In the genomic region with DNA sequence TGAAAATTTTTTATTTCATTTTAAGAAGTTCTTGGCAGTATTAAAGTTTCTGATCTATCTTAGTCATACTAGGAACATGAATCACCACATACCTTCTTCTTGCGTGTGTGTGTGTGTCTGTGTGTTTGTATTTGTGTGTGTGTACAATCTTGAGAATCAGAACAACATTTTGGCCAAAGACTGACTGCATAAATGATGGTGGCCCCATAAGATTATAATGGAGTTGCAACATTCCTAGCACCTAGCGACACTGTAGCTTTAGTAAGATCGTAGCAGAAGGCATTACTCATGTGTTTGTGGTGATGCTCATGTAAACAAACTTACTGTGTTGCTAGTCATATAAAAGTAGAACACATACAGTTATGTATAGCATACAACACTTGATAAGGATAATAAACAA, we compare ENCODE assay signal across 16 cellular contexts.
DNase-seq lines count a peak whose midpoint lies in the region; ATAC-seq, FAIRE-seq and TF ChIP-seq lines count a peak whose summit lies in the region.
"Had no signal": no experiment of that assay in that cellular context is flagged by ENCODE, and none has a peak within 500 bp of the region (broad histone marks: within the 10 kb centered on the region; RNA-seq: fewer than 3 reads in every experiment).

No MANE protein-coding gene starts in this region.

- H3K9me1 ChIP-seq in K562 (ENCODE audit: control insufficient read depth, insufficient read depth, low read length), result no peaks in the 10 kb centered on the region

- CTCF ChIA-PET in activated naive CD4-positive, alpha-beta T cell treated with anti-CD3 and anti-CD28 coated beads for 36 hours (lab: Charles Lee), result interaction anchor here (1.8 kb wide), 1 partner anchor 121 kb away, joined by 3 read pairs; no protein-coding TSS in a partner anchor
- CTCF ChIA-PET in K562 (lab: Yijun Ruan, JAX; ENCODE audit: low intra/inter-chr PET ratio) (no interaction called here), Caco-2 (lab: Charles Lee) (interaction anchor here (0.5 to 1.0 kb wide), 2 partner anchors 121 to 293 kb away, joined by 3 read pairs; no protein-coding TSS in a partner anchor)

- H3K9me3 ChIP-seq in K562 (replicated peaks; ENCODE audit: control insufficient read depth, insufficient read depth, low read depth, low read length), result no peaks in the 10 kb centered on the region; the same call in 1 of the 2 replicates
- no peaks in the 10 kb centered on the region for H3K9me3 ChIP-seq in smooth muscle cell (replicated peaks; ENCODE audit: low read depth)
- H3K9me3 ChIP-seq in Caco-2, result no peaks in the 10 kb centered on the region
- H3K9me3 ChIP-seq: left lung, psoas muscle had no signal

- POLR2A ChIA-PET in K562 (lab: Yijun Ruan, JAX) (no interaction called here), Caco-2 (lab: Charles Lee) (no interaction called here)

- no peaks in the 10 kb centered on the region for H3K27me3 ChIP-seq in K562 (ENCODE audit: control insufficient read depth in 2 of 2, insufficient read depth in 2 of 2, low read length in 2 of 2)
- no peaks in the 10 kb centered on the region for H3K27me3 ChIP-seq in smooth muscle cell (ENCODE audit: low read depth)
- H3K27me3 ChIP-seq in Caco-2 (replicated peaks; ENCODE audit: control insufficient read depth, insufficient read depth, low read length), result no peaks in the 10 kb centered on the region
- H3K27me3 ChIP-seq: left lung had no signal

- ATAC-seq in HG03095 (IDR thresholded peaks at IDR 0.05; ENCODE audit: unreplicated experiment), result peak; percentile 13
- no peak for ATAC-seq in K562
- no peak for ATAC-seq in HG02678 (IDR thresholded peaks at IDR 0.05; ENCODE audit: unreplicated experiment)
- ATAC-seq: left lung, psoas muscle had no signal

- no peaks in the 10 kb centered on the region for H3K36me3 Mint-ChIP-seq in activated naive CD4-positive, alpha-beta T cell treated with anti-CD3 and anti-CD28 coated beads for 36 hours (ENCODE audit: low read depth)
- no peaks in the 10 kb centered on the region for H3K36me3 Mint-ChIP-seq in Caco-2 (ENCODE audit: insufficient read depth, unreplicated experiment)
- H3K36me3 Mint-ChIP-seq: naive B cell had no signal

- H3K4me3 ChIP-seq in K562, result no peak overlapping the region
- H3K4me3 ChIP-seq in smooth muscle cell, result no peak overlapping the region
- no peak overlapping the region for H3K4me3 ChIP-seq in Caco-2 (ENCODE audit: low read depth, low read length)
- H3K4me3 ChIP-seq: left lung, psoas muscle had no signal

- no peak overlapping the region for H3K4me3 Mint-ChIP-seq in activated naive CD4-positive, alpha-beta T cell treated with anti-CD3 and anti-CD28 coated beads for 36 hours
- H3K4me3 Mint-ChIP-seq in Caco-2 (ENCODE audit: unreplicated experiment), result no peak overlapping the region
- H3K4me3 Mint-ChIP-seq: H9, naive B cell had no signal

- no peaks in the 10 kb centered on the region for H3K79me2 ChIP-seq in K562 (ENCODE audit: control insufficient read depth, insufficient read depth, low read length)
- H3K79me2 ChIP-seq in smooth muscle cell (ENCODE audit: low read depth), result no peaks in the 10 kb centered on the region

- no peaks in the 10 kb centered on the region for H4K20me1 ChIP-seq in K562 (replicated peaks; ENCODE audit: control insufficient read depth, insufficient read depth, low read length)
- H4K20me1 ChIP-seq in smooth muscle cell (ENCODE audit: low read depth), result no peaks in the 10 kb centered on the region

- H3K4me1 Mint-ChIP-seq in activated naive CD4-positive, alpha-beta T cell treated with anti-CD3 and anti-CD28 coated beads for 36 hours (ENCODE audit: low read depth), result peaks cover 18% of the 10 kb centered on the region
- no peaks in the 10 kb centered on the region for H3K4me1 Mint-ChIP-seq in Caco-2 (ENCODE audit: low read depth, unreplicated experiment)

- intact Hi-C loops in activated naive CD4-positive, alpha-beta T cell treated with anti-CD3 and anti-CD28 coated beads for 36 hours (cut with micrococcal nuclease), result loop anchor here (1.0 to 5.0 kb wide), 2 partner anchors 28 to 352 kb away; a partner anchor contains a TSS
- intact Hi-C loops in K562 (cut with micrococcal nuclease) (no loop called here), Caco-2 (cut with micrococcal nuclease; ENCODE audit: unreplicated experiment) (no loop called here)

- TF ChIP-seq EP300 in K562 (IDR thresholded peaks at IDR 0.05; ENCODE audit: low read length), result no peak

- BruUV-seq in K562 (replicated peaks; lab: Mats Ljungman, UMichigan) (no TSS peak), Caco-2 (replicated peaks; lab: Mats Ljungman, UMichigan) (no TSS peak)

- H3K9me3 Mint-ChIP-seq in activated naive CD4-positive, alpha-beta T cell treated with anti-CD3 and anti-CD28 coated beads for 36 hours, result no peaks in the 10 kb centered on the region
- peaks cover 9% of the 10 kb centered on the region for H3K9me3 Mint-ChIP-seq in Caco-2 (ENCODE audit: unreplicated experiment)
- H3K9me3 Mint-ChIP-seq: H9 had no signal

- H2AFZ ChIP-seq in K562 (ENCODE audit: low read depth, low read length) (peak overlapping the region; percentile 43; the same call in 1 of the 2 replicates), smooth muscle cell (ENCODE audit: low read depth) (no peak overlapping the region)

- DNase-seq in activated naive CD4-positive, alpha-beta T cell treated with anti-CD3 and anti-CD28 coated beads for 36 hours, result no peak
- no peak for DNase-seq in activated naive CD4-positive, alpha-beta T cell treated with Interleukin-2 at 50 U/mL for 16 hours
- DNase-seq in K562 (ENCODE audit: extremely low read depth in 1 of 4, low spot score in 3 of 4), result no peak
- DNase-seq in smooth muscle cell (lab: John Stamatoyannopoulos, UW; ENCODE audit: unreplicated experiment), result no peak
- DNase-seq in Caco-2, result no peak
- DNase-seq in stimulated activated CD4-positive, alpha-beta T cell treated with anti-CD3 and anti-CD28 coated beads, Interleukin-2, amount 100 ng/mL, for 24 hours, result no peak
- DNase-seq: activated T-cell treated with anti-CD3 and anti-CD28 coated beads, Interleukin-2, amount 50 U/mL, for 48 hours; DMS 273 treated with DMSO at 0.1 percent for 48 hours; H9; left lung; naive B cell; NCI-H1436 treated with DMSO at 0.1 percent for 48 hours; NCI-H510A treated with DMSO at 0.1 percent for 48 hours; psoas muscle had no signal

- H3K27ac Mint-ChIP-seq in activated naive CD4-positive, alpha-beta T cell treated with anti-CD3 and anti-CD28 coated beads for 36 hours, result peak overlapping the region; percentile 14
- no peak overlapping the region for H3K27ac Mint-ChIP-seq in Caco-2 (ENCODE audit: unreplicated experiment)
- H3K27ac Mint-ChIP-seq: H9, naive B cell had no signal

- peaks cover 12% of the 10 kb centered on the region for H3F3A ChIP-seq in smooth muscle cell (ENCODE audit: low read depth)

- no peaks in the 10 kb centered on the region for H3K36me3 ChIP-seq in K562 (ENCODE audit: control insufficient read depth, insufficient read depth, low read length)
- H3K36me3 ChIP-seq in smooth muscle cell (ENCODE audit: low read depth), result no peaks in the 10 kb centered on the region
- H3K36me3 ChIP-seq in Caco-2 (ENCODE audit: control insufficient read depth, insufficient read depth, low read length), result no peaks in the 10 kb centered on the region
- H3K36me3 ChIP-seq: left lung had no signal

- H3K4me1 ChIP-seq in K562 (replicated peaks in 1 of 2; ENCODE audit: control insufficient read depth in 2 of 2, insufficient read depth in 2 of 2, low read length in 2 of 2), result no peaks in the 10 kb centered on the region
- peaks cover 26% of the 10 kb centered on the region for H3K4me1 ChIP-seq in smooth muscle cell (ENCODE audit: low read depth)
- no peaks in the 10 kb centered on the region for H3K4me1 ChIP-seq in Caco-2
- H3K4me1 ChIP-seq: left lung, psoas muscle had no signal

- no peak overlapping the region for H3K27ac ChIP-seq in K562 (ENCODE audit: extremely low read depth, low read depth, low read length)
- peak overlapping the region; percentile 98 for H3K27ac ChIP-seq in smooth muscle cell (ENCODE audit: low read depth)
- H3K27ac ChIP-seq: left lung, psoas muscle had no signal

- TF ChIP-seq RAD21 in K562 (CRISPR knock-in tag; conservative IDR thresholded peaks at IDR 0.05 in 1 of 2, IDR thresholded peaks at IDR 0.05 in 1 of 2), result no peak

- TF ChIP-seq POLR2A in K562 (conservative IDR thresholded peaks at IDR 0.05), result no peak

- H3K27me3 Mint-ChIP-seq in activated naive CD4-positive, alpha-beta T cell treated with anti-CD3 and anti-CD28 coated beads for 36 hours (ENCODE audit: low read depth), result no peaks in the 10 kb centered on the region
- H3K27me3 Mint-ChIP-seq in Caco-2 (ENCODE audit: insufficient read depth, unreplicated experiment), result no peaks in the 10 kb centered on the region
- H3K27me3 Mint-ChIP-seq: naive B cell had no signal

- in situ Hi-C loops in K562 (cut with MboI), result no loop called here

- H3K4me2 ChIP-seq in K562 (ENCODE audit: insufficient read depth, low read length) (no peak overlapping the region), smooth muscle cell (peak overlapping the region; percentile 59)

- no peak for TF ChIP-seq CTCF in K562 (IDR thresholded peaks at IDR 0.05 in 2 of 3, conservative IDR thresholded peaks at IDR 0.05 in 1 of 3; ENCODE audit: insufficient read depth in 2 of 3, low read depth in 1 of 3, low read length in 3 of 3)
- no peak for TF ChIP-seq CTCF in smooth muscle cell (IDR thresholded peaks at IDR 0.05; ENCODE audit: borderline replicate concordance, insufficient read depth, poor library complexity, severe bottlenecking)
- no peak for TF ChIP-seq CTCF in Caco-2 (IDR thresholded peaks at IDR 0.05; ENCODE audit: insufficient read depth in 1 of 2, low read depth in 1 of 2, low read length in 1 of 2, severe bottlenecking in 1 of 2, unreplicated experiment in 1 of 2)

- FAIRE-seq in K562 (lab: Jason Lieb, UNC), result no peak

- 11% methylated on average over 3 of the region's 3 CpGs for WGBS in K562 (ENCODE audit: insufficient coverage, low coverage, missing lambda C conversion rate)
- WGBS in smooth muscle cell (ENCODE audit: low lambda C conversion rate), result 24% methylated on average over 3 of the region's 3 CpGs

- H3K9ac ChIP-seq in K562 (ENCODE audit: insufficient read depth in 1 of 2, low read depth in 2 of 2, low read length in 2 of 2) (no peak overlapping the region), smooth muscle cell (ENCODE audit: low read depth) (peak overlapping the region; percentile 78)

TF ChIP-seq in K562, 482 proteins besides CTCF, POLR2A, EP300 and RAD21 (continues in another document):
- TF ChIP-seq PCBP2 (IDR thresholded peaks at IDR 0.05; ENCODE audit: low read depth, low read length, poor library complexity, severe bottlenecking) (no peak), ELF1 (tag; IDR thresholded peaks at IDR 0.05) (no peak), XRCC3 (IDR thresholded peaks at IDR 0.05) (no peak), FIP1L1 (IDR thresholded peaks at IDR 0.05; ENCODE audit: low read depth, low read length, poor library complexity, severe bottlenecking) (no peak), ZNF174 (CRISPR knock-in tag; IDR thresholded peaks at IDR 0.05) (no peak), ZNF668 (CRISPR knock-in tag; IDR thresholded peaks at IDR 0.05) (no peak)
